9 cellular contexts compared by ENCODE assay signal in the genomic region with DNA sequence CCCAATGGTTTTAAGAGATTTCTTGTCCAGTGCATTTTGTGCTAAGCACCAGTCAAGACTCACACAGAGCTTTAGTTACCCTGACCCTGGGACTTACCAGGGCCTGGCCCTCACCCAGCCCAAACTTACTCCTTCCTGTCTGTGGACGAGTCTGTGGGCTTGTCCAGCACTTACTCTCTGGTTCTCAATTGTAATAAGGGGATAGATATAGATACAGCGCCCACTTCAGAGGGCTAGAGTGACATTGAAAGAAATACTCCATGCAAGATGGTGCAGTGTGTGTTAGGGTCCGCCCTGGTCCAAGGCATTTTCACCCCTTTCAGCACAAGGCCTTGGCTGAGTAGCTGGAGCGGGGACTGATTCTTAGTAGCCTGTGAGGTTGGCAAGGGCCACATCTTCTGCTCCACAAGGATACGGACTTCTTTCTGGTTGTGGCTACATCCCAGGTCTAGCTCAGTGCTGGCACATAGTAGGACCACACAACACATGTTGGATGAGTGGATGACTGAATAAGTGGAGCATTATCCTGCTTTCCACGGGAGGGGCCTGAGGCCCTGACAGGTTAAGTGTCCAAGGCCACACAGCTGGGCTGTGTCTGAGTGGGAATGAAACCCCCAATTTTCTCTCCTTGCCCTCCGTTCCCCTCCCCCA. TPM values are rescaled to one million over a fixed set of nuclear protein-coding genes. Genes with fewer than 3 reads are reported as not detected.
DNase-seq lines count a peak whose midpoint lies in the region; ATAC-seq, FAIRE-seq and TF ChIP-seq lines count a peak whose summit lies in the region.
"Had no signal": no experiment of that assay in that cellular context is flagged by ENCODE, and none has a peak within 500 bp of the region (broad histone marks: within the 10 kb centered on the region; RNA-seq: fewer than 3 reads in every experiment).

No MANE protein-coding gene starts in this region.

- H3K9ac ChIP-seq in endothelial cell of umbilical vein (replicated peaks; ENCODE audit: extremely low read depth, insufficient read depth, low read length), result no peak overlapping the region
- H3K9ac ChIP-seq in parathyroid adenoma, result no peak overlapping the region

- no TSS peak for BruUV-seq in endothelial cell of umbilical vein (replicated peaks; lab: Mats Ljungman, UMichigan)

- in situ Hi-C loops in GM13977 (cut with MboI; ENCODE audit: low pct_unique_long_range_greater_than_20kb, low sequenced_read_pairs, unreplicated experiment), result no loop called here

- peaks cover 33% of the 10 kb centered on the region for H3K4me1 ChIP-seq in CD4-positive, CD25-positive, alpha-beta regulatory T cell (ENCODE audit: control insufficient read depth, insufficient read depth, low read length, poor library complexity, severe bottlenecking)
- H3K4me1 ChIP-seq in endothelial cell of umbilical vein (ENCODE audit: control insufficient read depth, extremely low read depth, insufficient read depth, low read length) (peaks cover 37% of the 10 kb centered on the region), parathyroid adenoma (peaks cover 17% of the 10 kb centered on the region)

- dilution Hi-C loops in endothelial cell of umbilical vein (cut with MboI; ENCODE audit: extremely low pct_ligation_motif_present, low sequenced_read_pairs), result no loop called here

- no peak overlapping the region for H3K4me3 ChIP-seq in CD4-positive, CD25-positive, alpha-beta regulatory T cell (ENCODE audit: low read depth, low read length)
- H3K4me3 ChIP-seq in endothelial cell of umbilical vein (replicated peaks in 1 of 3; ENCODE audit: insufficient read depth in 1 of 3, low read depth in 1 of 3, low read length in 3 of 3) (no peak overlapping the region), parathyroid adenoma (ENCODE audit: low read depth, low read length) (peak overlapping the region; percentile 59)

- peak overlapping the region; percentile 39 for H3K27ac ChIP-seq in CD4-positive, CD25-positive, alpha-beta regulatory T cell (ENCODE audit: insufficient read depth, low read length, poor library complexity, severe bottlenecking)
- H3K27ac ChIP-seq in RWPE1, result peak overlapping the region; percentile 94
- H3K27ac ChIP-seq in endothelial cell of umbilical vein (ENCODE audit: insufficient read depth, low read depth, low read length), result peak overlapping the region; percentile 0
- peak overlapping the region; percentile 78 for H3K27ac ChIP-seq in parathyroid adenoma

- POLR2A ChIA-PET in RWPE1 (lab: Yijun Ruan, JAX; ENCODE audit: low non-redundant PET) (no interaction called here), endothelial cell of umbilical vein (lab: Charles Lee) (no interaction called here)

- H3K79me2 ChIP-seq in endothelial cell of umbilical vein (ENCODE audit: control insufficient read depth, insufficient read depth, low read length), result peaks cover 7% of the 10 kb centered on the region
- no peaks in the 10 kb centered on the region for H3K79me2 ChIP-seq in parathyroid adenoma

- no peaks in the 10 kb centered on the region for H3K36me3 ChIP-seq in CD4-positive, CD25-positive, alpha-beta regulatory T cell (ENCODE audit: control insufficient read depth, insufficient read depth, low read length)
- no peaks in the 10 kb centered on the region for H3K36me3 ChIP-seq in endothelial cell of umbilical vein (ENCODE audit: control insufficient read depth in 2 of 2, extremely low read depth in 1 of 2, insufficient read depth in 2 of 2, low read length in 2 of 2)
- H3K36me3 ChIP-seq in parathyroid adenoma (ENCODE audit: control insufficient read depth, insufficient read depth, low read length), result no peaks in the 10 kb centered on the region

- intact Hi-C loops in endothelial cell of umbilical vein (cut with micrococcal nuclease), result no loop called here

- no peaks in the 10 kb centered on the region for H3K9me3 Mint-ChIP-seq in CD4-positive, CD25-positive, alpha-beta regulatory T cell

- no peaks in the 10 kb centered on the region for H3K9me1 ChIP-seq in endothelial cell of umbilical vein (replicated peaks; ENCODE audit: control insufficient read depth, extremely low read depth, insufficient read depth, low read length)

- FAIRE-seq in endothelial cell of umbilical vein (lab: Jason Lieb, UNC), result no peak

- H3K4me3 Mint-ChIP-seq in CD4-positive, CD25-positive, alpha-beta regulatory T cell, result peak overlapping the region; percentile 83 to 86 (median 84)

- no peak for TF ChIP-seq CTCF in RWPE1 (conservative IDR thresholded peaks at IDR 0.05; ENCODE audit: low read depth)
- no peak for TF ChIP-seq CTCF in endothelial cell of umbilical vein (IDR thresholded peaks at IDR 0.05; ENCODE audit: extremely low read depth in 1 of 2, insufficient read depth in 1 of 2, low read depth in 1 of 2, low read length in 2 of 2)
- no peak for TF ChIP-seq CTCF in parathyroid adenoma (IDR thresholded peaks at IDR 0.05)
- TF ChIP-seq CTCF in GM13977 (IDR thresholded peaks at IDR 0.05; ENCODE audit: extremely low read depth, insufficient read depth, missing control alignments), result no peak

- DNase-seq in CD4-positive, CD25-positive, alpha-beta regulatory T cell, result no peak
- DNase-seq in RWPE1 (ENCODE audit: low spot score), result no peak
- DNase-seq in endothelial cell of umbilical vein (ENCODE audit: low read depth, low spot score), result no peak
- no peak for DNase-seq in LoVo (ENCODE audit: low spot score)
- DNase-seq in GM13977 (ENCODE audit: low spot score), result no peak
- no peak for DNase-seq in activated CD8-positive, alpha-beta memory T cell treated with anti-CD3 and anti-CD28 coated beads, Interleukin-2, amount 50 U/mL, for 4 hours

- no peaks in the 10 kb centered on the region for H3K27me3 ChIP-seq in CD4-positive, CD25-positive, alpha-beta regulatory T cell (ENCODE audit: control insufficient read depth, insufficient read depth, low read length)
- H3K27me3 ChIP-seq in endothelial cell of umbilical vein (ENCODE audit: control insufficient read depth in 2 of 2, insufficient read depth in 2 of 2, low read length in 2 of 2), result no peaks in the 10 kb centered on the region
- no peaks in the 10 kb centered on the region for H3K27me3 ChIP-seq in parathyroid adenoma (ENCODE audit: control insufficient read depth, insufficient read depth, low read length)

- H4K20me1 ChIP-seq in endothelial cell of umbilical vein (replicated peaks; ENCODE audit: control insufficient read depth, extremely low read depth, insufficient read depth, low read length), result no peaks in the 10 kb centered on the region

- H3K9me3 ChIP-seq in CD4-positive, CD25-positive, alpha-beta regulatory T cell (ENCODE audit: control insufficient read depth in 2 of 2, low read length in 2 of 2), result no peaks in the 10 kb centered on the region
- H3K9me3 ChIP-seq in endothelial cell of umbilical vein (replicated peaks; ENCODE audit: control insufficient read depth, insufficient read depth, low read length), result no peaks in the 10 kb centered on the region
- H3K9me3 ChIP-seq in parathyroid adenoma (ENCODE audit: control insufficient read depth, low read length), result no peaks in the 10 kb centered on the region

- H3K27me3 Mint-ChIP-seq in CD4-positive, CD25-positive, alpha-beta regulatory T cell, result peaks cover 10% of the 10 kb centered on the region

- TF ChIP-seq POLR2A in endothelial cell of umbilical vein (IDR thresholded peaks at IDR 0.05; ENCODE audit: low read depth, low read length), result no peak

- no peaks in the 10 kb centered on the region for H3K36me3 Mint-ChIP-seq in CD4-positive, CD25-positive, alpha-beta regulatory T cell

- H3K4me1 Mint-ChIP-seq in CD4-positive, CD25-positive, alpha-beta regulatory T cell, result peaks cover 14 to 64% (median 37%) of the 10 kb centered on the region in 4 donors

- CTCF ChIA-PET in RWPE1 (lab: Yijun Ruan, JAX), result interaction anchor here (0.6 to 1.9 kb wide), 4 partner anchors 21 to 126 kb away, joined by 3 to 6 read pairs (median 4); no protein-coding TSS in a partner anchor
- CTCF ChIA-PET in endothelial cell of umbilical vein (lab: Charles Lee), result interaction anchor here (1.0 to 3.8 kb wide), 4 partner anchors 15 to 336 kb away, joined by 3 to 33 read pairs (median 5); no protein-coding TSS in a partner anchor

- no peak for ATAC-seq in CD4-positive, CD25-positive, alpha-beta regulatory T cell (ENCODE audit: low read depth in 2 of 2)
- ATAC-seq in GM18520 (IDR thresholded peaks at IDR 0.05; ENCODE audit: unreplicated experiment), result no peak

- H2AFZ ChIP-seq in endothelial cell of umbilical vein (ENCODE audit: low read depth, low read length) (no peak overlapping the region), parathyroid adenoma (peak overlapping the region; percentile 88)

- peak overlapping the region; percentile 76 to 93 (median 89) for H3K27ac Mint-ChIP-seq in CD4-positive, CD25-positive, alpha-beta regulatory T cell

- H3K4me2 ChIP-seq in endothelial cell of umbilical vein (ENCODE audit: insufficient read depth, low read length) (no peak overlapping the region), parathyroid adenoma (ENCODE audit: low read length) (peak overlapping the region; percentile 85)

TF ChIP-seq in endothelial cell of umbilical vein, 7 proteins besides CTCF, POLR2A, EP300 and RAD21 (continues in another document):
- TF ChIP-seq JUN (IDR thresholded peaks at IDR 0.05; ENCODE audit: borderline replicate concordance, insufficient read depth, insufficient read length, low read depth) (no peak), EZH2 (IDR thresholded peaks at IDR 0.05; ENCODE audit: borderline replicate concordance, low read depth, low read length, severe bottlenecking) (no peak), MYC (IDR thresholded peaks at IDR 0.05; ENCODE audit: low read depth, low read length) (no peak), POLR2AphosphoS5 (IDR thresholded peaks at IDR 0.05; ENCODE audit: insufficient read depth, low read depth, low read length) (no peak)

RNA-seq across cellular contexts. Expression of gene ARID5A, which starts 3.8 kb away (rescaled TPM):
- 180 TPM for total RNA-seq in CD4-positive, CD25-positive, alpha-beta regulatory T cell
- polyA plus RNA-seq in CD4-positive, CD25-positive, alpha-beta regulatory T cell, result 10 to 100 TPM; 63.5 to 85.6 (median 73.6) TPM
- 24.7 and 29.0 TPM in 2 replicates for total RNA-seq in endothelial cell of umbilical vein
- 18.0 and 24.0 TPM in 2 replicates for polyA plus RNA-seq in endothelial cell of umbilical vein
- 11.9 and 19.8 TPM in 2 replicates for polyA plus RNA-seq in endothelial cell of umbilical vein (2011; cell fraction: cytosol; rRNA removed)
- 31.6 and 44.1 TPM in 2 replicates for polyA plus RNA-seq in endothelial cell of umbilical vein (2011; cell fraction: nucleus; rRNA removed)
- polyA plus RNA-seq in endothelial cell of umbilical vein (2012), result 14.6 and 18.7 TPM in 2 replicates
- polyA minus RNA-seq in endothelial cell of umbilical vein, result 9.5 and 11.3 TPM in 2 replicates
- polyA minus RNA-seq in endothelial cell of umbilical vein (2011; cell fraction: cytosol; rRNA and poly(A)+ RNA removed), result 1.6 TPM
- polyA minus RNA-seq in endothelial cell of umbilical vein (2011; cell fraction: nucleus; rRNA and poly(A)+ RNA removed), result 11.0 and 22.2 TPM in 2 replicates

RNA-seq across cellular contexts. Expression of gene NEURL3, which starts 27.6 kb away (rescaled TPM):
- not detected for total RNA-seq in CD4-positive, CD25-positive, alpha-beta regulatory T cell
- polyA plus RNA-seq in CD4-positive, CD25-positive, alpha-beta regulatory T cell, result under 1 TPM in 1 of 4 donors, not detected in 3; 0.18 TPM
- not detected in 2 replicates for total RNA-seq in endothelial cell of umbilical vein
- 0.08 TPM in 1 of 2 replicates, not detected in the other for polyA plus RNA-seq in endothelial cell of umbilical vein
- polyA plus RNA-seq in endothelial cell of umbilical vein (2011; cell fraction: cytosol; rRNA removed), result 0.04 and 0.06 TPM in 2 replicates
- not detected in 2 replicates for polyA plus RNA-seq in endothelial cell of umbilical vein (2011; cell fraction: nucleus; rRNA removed)
- not detected in 2 replicates for polyA plus RNA-seq in endothelial cell of umbilical vein (2012)
- polyA minus RNA-seq in endothelial cell of umbilical vein, result not detected in 2 replicates
- polyA minus RNA-seq in endothelial cell of umbilical vein (2011; cell fraction: cytosol; rRNA and poly(A)+ RNA removed), result not detected
- not detected in 2 replicates for polyA minus RNA-seq in endothelial cell of umbilical vein (2011; cell fraction: nucleus; rRNA and poly(A)+ RNA removed)
- total RNA-seq: NCI-H460 had no signal

Comparison
In these comparisons a context has a peak if more than half of its experiments do, and no peak if none do; other contexts are left out.
1. H3K27ac ChIP-seq: peak in every context shown above with its lines; median percentile 94 in RWPE1; 78 in parathyroid adenoma; 39 in CD4-positive, CD25-positive, alpha-beta regulatory T cell; 0 in endothelial cell of umbilical vein.